ENCODE assay signal across 1 cellular context in genomic region chr1:6261615-6261995, GRCh38.
TF ChIP-seq lines count a peak whose summit lies in the region.

No MANE protein-coding gene starts in this region.

TF ChIP-seq in H1, 55 proteins besides CTCF, POLR2A, EP300 and RAD21 (continued from another document):
- no peak for TF ChIP-seq ASH2L (IDR thresholded peaks at IDR 0.05; ENCODE audit: low read length)
- TF ChIP-seq TEAD4 (IDR thresholded peaks at IDR 0.05; ENCODE audit: low read depth, low read length), result no peak
- no peak for TF ChIP-seq NRF1 (IDR thresholded peaks at IDR 0.05; ENCODE audit: low read depth, low read length)
- TF ChIP-seq JUND (IDR thresholded peaks at IDR 0.05; ENCODE audit: low read length), result no peak
- no peak for TF ChIP-seq MAFK (IDR thresholded peaks at IDR 0.05; ENCODE audit: low read depth, low read length)
- TF ChIP-seq SP4 (IDR thresholded peaks at IDR 0.05; ENCODE audit: low read length), result no peak
- no peak for TF ChIP-seq CEBPB (IDR thresholded peaks at IDR 0.05; ENCODE audit: low read depth, low read length)
- no peak for TF ChIP-seq TBP (IDR thresholded peaks at IDR 0.05; ENCODE audit: low read depth, low read length)
- TF ChIP-seq MAX (IDR thresholded peaks at IDR 0.05), result no peak
- no peak for TF ChIP-seq KDM5A (IDR thresholded peaks at IDR 0.05; ENCODE audit: low read length)
- TF ChIP-seq TAF7 (optimal IDR thresholded peaks at IDR 0.05; ENCODE audit: borderline replicate concordance, low read depth, low read length), result no peak
- TF ChIP-seq CHD1 (IDR thresholded peaks at IDR 0.05; ENCODE audit: low read depth, low read length), result no peak
